ENCODE assay signal across 9 cellular contexts in genomic region chr1:16006552-16007485, GRCh38. TPM values are rescaled to one million over a fixed set of nuclear protein-coding genes. Genes with fewer than 3 reads are reported as not detected.
DNase-seq lines count a peak whose midpoint lies in the region; ATAC-seq and TF ChIP-seq lines count a peak whose summit lies in the region.
"Had no signal": no experiment of that assay in that cellular context is flagged by ENCODE, and none has a peak within 500 bp of the region (broad histone marks: within the 10 kb centered on the region; RNA-seq: fewer than 3 reads in every experiment).

No MANE protein-coding gene starts in this region.

- H3K27me3 Mint-ChIP-seq in activated T-cell treated with anti-CD3 and anti-CD28 coated beads, Interleukin-2, amount 50 U/mL, for 72 hours (ENCODE audit: low read depth): no peaks in the 10 kb centered on the region
- H3K27me3 Mint-ChIP-seq in activated T-cell treated with anti-CD3 and anti-CD28 coated beads, Interleukin-2, amount 50 U/mL, for 24 hours: peaks cover 3% of the 10 kb centered on the region

- H4K20me1 ChIP-seq in mammary epithelial cell (ENCODE audit: insufficient read depth, low read length): no peaks in the 10 kb centered on the region

- DNase-seq in activated T-cell treated with anti-CD3 and anti-CD28 coated beads, Interleukin-2, amount 50 U/mL, for 72 hours: peak in 1 of 2 donors; percentile 17
- DNase-seq in activated T-cell treated with anti-CD3 and anti-CD28 coated beads, Interleukin-2, amount 50 U/mL, for 24 hours: no peak
- DNase-seq in M059J (ENCODE audit: low read depth): peak; percentile 76
- DNase-seq in mammary epithelial cell: peak; percentile 83
- no peak for DNase-seq in retinal pigment epithelial cell (ENCODE audit: low read depth)
- DNase-seq in NK-92 (lab: John Stamatoyannopoulos, UW; ENCODE audit: unreplicated experiment): no peak

- no peak overlapping the region for H3K27ac ChIP-seq in mammary epithelial cell (ENCODE audit: insufficient read depth, low read depth, low read length)

- H3K4me3 Mint-ChIP-seq in activated T-cell treated with anti-CD3 and anti-CD28 coated beads, Interleukin-2, amount 50 U/mL, for 72 hours: no peak overlapping the region
- no peak overlapping the region for H3K4me3 Mint-ChIP-seq in activated T-cell treated with anti-CD3 and anti-CD28 coated beads, Interleukin-2, amount 50 U/mL, for 24 hours

- dilution Hi-C loops in mammary epithelial cell (cut with HindIII; ENCODE audit: low sequenced_read_pairs): no loop called here

- H3K27me3 ChIP-seq in mammary epithelial cell (ENCODE audit: insufficient read depth, low read length): no peaks in the 10 kb centered on the region

- no peak overlapping the region for H3K27ac Mint-ChIP-seq in activated T-cell treated with anti-CD3 and anti-CD28 coated beads, Interleukin-2, amount 50 U/mL, for 72 hours
- H3K27ac Mint-ChIP-seq in activated T-cell treated with anti-CD3 and anti-CD28 coated beads, Interleukin-2, amount 50 U/mL, for 24 hours: no peak overlapping the region

- intact Hi-C loops in mammary epithelial cell (cut with micrococcal nuclease): loop anchor here (1.0 to 10.0 kb wide), 7 partner anchors 158 to 905 kb away; partner anchors contain the start of gene SZRD1

- no peak overlapping the region for H3K9ac ChIP-seq in mammary epithelial cell (ENCODE audit: insufficient read depth, low read length)

- CTCF ChIA-PET in mammary epithelial cell (lab: Charles Lee; ENCODE audit: low non-redundant PET): no interaction called here

- no peaks in the 10 kb centered on the region for H3K79me2 ChIP-seq in mammary epithelial cell (ENCODE audit: insufficient read depth, low read length)

- H3K4me2 ChIP-seq in mammary epithelial cell (ENCODE audit: insufficient read depth, low read depth, low read length): no peak overlapping the region

- BruUV-seq in mammary epithelial cell (replicated peaks; lab: Mats Ljungman, UMichigan): no TSS peak

- ATAC-seq in activated T-cell treated with anti-CD3 and anti-CD28 coated beads, Interleukin-2, amount 50 U/mL, for 72 hours (replicated peaks in 1 of 2): peak; percentile 77 to 83
- ATAC-seq in HG02870 (IDR thresholded peaks at IDR 0.05; ENCODE audit: unreplicated experiment) (no peak), GM18520 (IDR thresholded peaks at IDR 0.05; ENCODE audit: unreplicated experiment) (no peak)

- TF ChIP-seq CTCF in mammary epithelial cell (conservative IDR thresholded peaks at IDR 0.05 in 1 of 2, IDR thresholded peaks at IDR 0.05 in 1 of 2; ENCODE audit: extremely low read depth in 1 of 2, insufficient read depth in 1 of 2, low read depth in 1 of 2, low read length in 2 of 2) (peak; percentile 29 to 48), retinal pigment epithelial cell (conservative IDR thresholded peaks at IDR 0.05; ENCODE audit: low read depth, low read length) (peak; percentile 11)

- peaks cover 10% of the 10 kb centered on the region for H3K4me1 ChIP-seq in mammary epithelial cell (ENCODE audit: insufficient read depth, low read length)

- H3K4me3 ChIP-seq in mammary epithelial cell (replicated peaks in 1 of 3; ENCODE audit: insufficient read depth in 1 of 3, low read depth in 2 of 3, low read length in 3 of 3): no peak overlapping the region
- H3K4me3 ChIP-seq in retinal pigment epithelial cell (ENCODE audit: low read length): no peak overlapping the region

- no peaks in the 10 kb centered on the region for H3K36me3 Mint-ChIP-seq in activated T-cell treated with anti-CD3 and anti-CD28 coated beads, Interleukin-2, amount 50 U/mL, for 72 hours (ENCODE audit: insufficient read depth in 2 of 2)
- H3K36me3 Mint-ChIP-seq in activated T-cell treated with anti-CD3 and anti-CD28 coated beads, Interleukin-2, amount 50 U/mL, for 24 hours (ENCODE audit: low read depth): no peaks in the 10 kb centered on the region

- no peak overlapping the region for H2AFZ ChIP-seq in mammary epithelial cell (ENCODE audit: low read depth, low read length)

- no peaks in the 10 kb centered on the region for H3K9me3 ChIP-seq in mammary epithelial cell (replicated peaks; ENCODE audit: insufficient read depth, low read length)

- in situ Hi-C loops in mammary epithelial cell (cut with MboI; ENCODE audit: low sequenced_read_pairs in 2 of 2): no loop called here

- H3K4me1 Mint-ChIP-seq in activated T-cell treated with anti-CD3 and anti-CD28 coated beads, Interleukin-2, amount 50 U/mL, for 72 hours (ENCODE audit: low read depth): peaks cover 13% of the 10 kb centered on the region
- peaks cover 9% of the 10 kb centered on the region for H3K4me1 Mint-ChIP-seq in activated T-cell treated with anti-CD3 and anti-CD28 coated beads, Interleukin-2, amount 50 U/mL, for 24 hours (ENCODE audit: low read depth)

- no peaks in the 10 kb centered on the region for H3K36me3 ChIP-seq in mammary epithelial cell (ENCODE audit: insufficient read depth, low read length)

- WGBS in mammary epithelial cell (ENCODE audit: low coverage, missing lambda C conversion rate): 75% methylated on average over 8 of the region's 9 CpGs

- no peaks in the 10 kb centered on the region for H3K9me3 Mint-ChIP-seq in activated T-cell treated with anti-CD3 and anti-CD28 coated beads, Interleukin-2, amount 50 U/mL, for 72 hours
- no peaks in the 10 kb centered on the region for H3K9me3 Mint-ChIP-seq in activated T-cell treated with anti-CD3 and anti-CD28 coated beads, Interleukin-2, amount 50 U/mL, for 24 hours

RNA-seq across cellular contexts. Expression of gene SRARP, which starts 2.8 kb away (rescaled TPM):
- not detected for total RNA-seq in activated T-cell treated with anti-CD3 and anti-CD28 coated beads, Interleukin-2, amount 50 U/mL, for 72 hours
- total RNA-seq in M059J (2014; rRNA removed; shearing (Covaris generic)): not detected in 2 replicates
- total RNA-seq in mammary epithelial cell: not detected
- not detected for polyA plus RNA-seq in mammary epithelial cell
- polyA minus RNA-seq in mammary epithelial cell: not detected
- total RNA-seq: NCI-H460 had no signal

RNA-seq across cellular contexts. Expression of gene HSPB7, which starts 11.0 kb away (rescaled TPM):
- total RNA-seq in activated T-cell treated with anti-CD3 and anti-CD28 coated beads, Interleukin-2, amount 50 U/mL, for 72 hours: not detected
- 1.4 and 1.9 TPM in 2 replicates for total RNA-seq in M059J (2014; rRNA removed; shearing (Covaris generic))
- total RNA-seq in mammary epithelial cell: under 1 TPM in 1 of 2 donors, not detected in 1; 0.17 TPM
- polyA plus RNA-seq in mammary epithelial cell: not detected
- not detected for polyA minus RNA-seq in mammary epithelial cell
- total RNA-seq: NCI-H460 had no signal

RNA-seq across cellular contexts. Expression of gene CLCNKA, which starts 15.0 kb away (rescaled TPM):
- total RNA-seq in activated T-cell treated with anti-CD3 and anti-CD28 coated beads, Interleukin-2, amount 50 U/mL, for 72 hours: not detected
- total RNA-seq in M059J (2014; rRNA removed; shearing (Covaris generic)): 0.42 TPM in 1 of 2 replicates, not detected in the other
- not detected for total RNA-seq in mammary epithelial cell
- not detected for polyA plus RNA-seq in mammary epithelial cell
- not detected for polyA minus RNA-seq in mammary epithelial cell
- total RNA-seq: NCI-H460 had no signal

RNA-seq across cellular contexts. Expression of gene ZBTB17, which starts 30.9 kb away (rescaled TPM):
- total RNA-seq in activated T-cell treated with anti-CD3 and anti-CD28 coated beads, Interleukin-2, amount 50 U/mL, for 72 hours: 10 to 100 TPM; 76.0 to 84.1 TPM
- 26.6 and 37.6 TPM in 2 replicates for total RNA-seq in M059J (2014; rRNA removed; shearing (Covaris generic))
- total RNA-seq in mammary epithelial cell: 10 to 100 TPM; 26.2 to 36.6 TPM
- polyA plus RNA-seq in mammary epithelial cell: 25.2 TPM
- polyA minus RNA-seq in mammary epithelial cell: 13.7 TPM

RNA-seq across cellular contexts. Expression of gene CLCNKB, which starts 36.8 kb away (rescaled TPM):
- not detected for total RNA-seq in activated T-cell treated with anti-CD3 and anti-CD28 coated beads, Interleukin-2, amount 50 U/mL, for 72 hours
- 0.05 and 0.32 TPM in 2 replicates for total RNA-seq in M059J (2014; rRNA removed; shearing (Covaris generic))
- not detected for total RNA-seq in mammary epithelial cell
- polyA plus RNA-seq in mammary epithelial cell: 0.02 TPM
- polyA minus RNA-seq in mammary epithelial cell: not detected

Comparison
In these comparisons a context has a peak if more than half of its experiments do, and no peak if none do; other contexts are left out.
1. ATAC-seq: peak in activated T-cell treated with anti-CD3 and anti-CD28 coated beads, Interleukin-2, amount 50 U/mL, for 72 hours (2 of 2); none in HG02870 (single experiment) and GM18520 (single experiment).
2. DNase-seq: peak in M059J (single experiment) and mammary epithelial cell (single experiment); none in activated T-cell treated with anti-CD3 and anti-CD28 coated beads, Interleukin-2, amount 50 U/mL, for 24 hours (single experiment), retinal pigment epithelial cell (single experiment) and NK-92 (single experiment).